In genomic region chr12:46794593-46795190, GRCh38 we compare ENCODE assay signal across 16 cellular contexts. TPM values are rescaled to one million over a fixed set of nuclear protein-coding genes. Genes with fewer than 3 reads are reported as not detected.
DNase-seq lines count a peak whose midpoint lies in the region; ATAC-seq and TF ChIP-seq lines count a peak whose summit lies in the region.
"Had no signal": no experiment of that assay in that cellular context is flagged by ENCODE, and none has a peak within 500 bp of the region (broad histone marks: within the 10 kb centered on the region; RNA-seq: fewer than 3 reads in every experiment).

No MANE protein-coding gene starts in this region.

- H3K9me3 Mint-ChIP-seq in natural killer cell treated with Interleukin-12 subunit alpha and Interleukin-12 subunit beta and Interleukin-15 and Interleukin-18, amount 100 ng/mL, for 72 hours: no peaks in the 10 kb centered on the region
- H3K9me3 Mint-ChIP-seq in natural killer cell: no peaks in the 10 kb centered on the region
- peaks cover 0 to 7% of the 10 kb centered on the region in 2 donors for H3K9me3 Mint-ChIP-seq in stimulated activated naive CD8-positive, alpha-beta T cell treated with anti-CD3 and anti-CD28 coated beads, Interleukin-15, amount 100 ng/mL, for 72 hours

- peak; percentile 69 to 88 for ATAC-seq in natural killer cell treated with Interleukin-12 subunit alpha and Interleukin-12 subunit beta and Interleukin-15 and Interleukin-18, amount 100 ng/mL, for 72 hours
- no peak for ATAC-seq in natural killer cell
- ATAC-seq in GM21515 (IDR thresholded peaks at IDR 0.05; ENCODE audit: unreplicated experiment): peak; percentile 75
- ATAC-seq in HG03095 (IDR thresholded peaks at IDR 0.05; ENCODE audit: unreplicated experiment): peak; percentile 80
- peak; percentile 76 for ATAC-seq in stimulated activated naive CD8-positive, alpha-beta T cell treated with anti-CD3 and anti-CD28 coated beads, Interleukin-15, amount 100 ng/mL, for 72 hours
- ATAC-seq: lower lobe of right lung, Panc1 had no signal

- no peaks in the 10 kb centered on the region for H3K36me3 Mint-ChIP-seq in natural killer cell treated with Interleukin-12 subunit alpha and Interleukin-12 subunit beta and Interleukin-15 and Interleukin-18, amount 100 ng/mL, for 72 hours
- no peaks in the 10 kb centered on the region for H3K36me3 Mint-ChIP-seq in natural killer cell

- H3K4me1 ChIP-seq in right atrium auricular region: no peaks in the 10 kb centered on the region
- H3K4me1 ChIP-seq: lower lobe of right lung had no signal

- TF ChIP-seq CTCF in natural killer cell (IDR thresholded peaks at IDR 0.05) (no peak), right atrium auricular region (IDR thresholded peaks at IDR 0.05) (no peak)

- H3K4me3 Mint-ChIP-seq in natural killer cell treated with Interleukin-12 subunit alpha and Interleukin-12 subunit beta and Interleukin-15 and Interleukin-18, amount 100 ng/mL, for 72 hours: peak overlapping the region; percentile 16
- no peak overlapping the region for H3K4me3 Mint-ChIP-seq in natural killer cell
- no peak overlapping the region for H3K4me3 Mint-ChIP-seq in stimulated activated naive CD8-positive, alpha-beta T cell treated with anti-CD3 and anti-CD28 coated beads, Interleukin-15, amount 100 ng/mL, for 72 hours
- H3K4me3 Mint-ChIP-seq: B cell had no signal

- no peak overlapping the region for H3K4me3 ChIP-seq in right atrium auricular region
- H3K4me3 ChIP-seq: hepatocyte, lower lobe of right lung, MG63 had no signal

- peaks cover 0 to 13% of the 10 kb centered on the region in 2 donors for H3K4me1 Mint-ChIP-seq in natural killer cell treated with Interleukin-12 subunit alpha and Interleukin-12 subunit beta and Interleukin-15 and Interleukin-18, amount 100 ng/mL, for 72 hours (ENCODE audit: low read depth in 2 of 2)
- H3K4me1 Mint-ChIP-seq in natural killer cell: no peaks in the 10 kb centered on the region
- peaks cover 7% of the 10 kb centered on the region for H3K4me1 Mint-ChIP-seq in stimulated activated naive CD8-positive, alpha-beta T cell treated with anti-CD3 and anti-CD28 coated beads, Interleukin-15, amount 100 ng/mL, for 72 hours
- H3K4me1 Mint-ChIP-seq: B cell had no signal

- H3K27me3 ChIP-seq in right atrium auricular region: no peaks in the 10 kb centered on the region
- H3K27me3 ChIP-seq: hepatocyte, MG63 had no signal

- H3K27ac ChIP-seq in right atrium auricular region: no peak overlapping the region
- H3K27ac ChIP-seq: hepatocyte, lower lobe of right lung had no signal

- H3K9me3 ChIP-seq in right atrium auricular region: no peaks in the 10 kb centered on the region
- H3K9me3 ChIP-seq: lower lobe of right lung had no signal

- intact Hi-C loops in natural killer cell (cut with micrococcal nuclease): no loop called here

- no peak for DNase-seq in natural killer cell treated with Interleukin-12 subunit alpha and Interleukin-12 subunit beta and Interleukin-15 and Interleukin-18, amount 100 ng/mL, for 72 hours (ENCODE audit: low spot score)
- DNase-seq in natural killer cell: no peak
- DNase-seq in stimulated activated naive CD8-positive, alpha-beta T cell treated with anti-CD3 and anti-CD28 coated beads, Interleukin-15, amount 100 ng/mL, for 72 hours: no peak
- DNase-seq in germinal center (ENCODE audit: low spot score): no peak
- DNase-seq in DMS153 (lab: John Stamatoyannopoulos, UW): no peak
- DNase-seq in right atrium auricular region (ENCODE audit: low spot score): no peak
- DNase-seq: lower lobe of right lung, MG63, NCI-H2171, nucleus accumbens, T-helper 9 cell had no signal

- no peaks in the 10 kb centered on the region for H3K36me3 ChIP-seq in right atrium auricular region
- H3K36me3 ChIP-seq: lower lobe of right lung, MG63 had no signal

- H3K27ac Mint-ChIP-seq in natural killer cell treated with Interleukin-12 subunit alpha and Interleukin-12 subunit beta and Interleukin-15 and Interleukin-18, amount 100 ng/mL, for 72 hours: peak overlapping the region in 1 of 2 donors; percentile 29
- H3K27ac Mint-ChIP-seq in natural killer cell: no peak overlapping the region
- H3K27ac Mint-ChIP-seq in stimulated activated naive CD8-positive, alpha-beta T cell treated with anti-CD3 and anti-CD28 coated beads, Interleukin-15, amount 100 ng/mL, for 72 hours: peak overlapping the region; percentile 47 to 92
- H3K27ac Mint-ChIP-seq: B cell had no signal

- H3K27me3 Mint-ChIP-seq in natural killer cell treated with Interleukin-12 subunit alpha and Interleukin-12 subunit beta and Interleukin-15 and Interleukin-18, amount 100 ng/mL, for 72 hours: peaks cover 0 to 11% of the 10 kb centered on the region in 2 donors
- H3K27me3 Mint-ChIP-seq in natural killer cell (ENCODE audit: low read depth in 2 of 2): peaks cover 18 to 41% of the 10 kb centered on the region in 2 donors
- no peaks in the 10 kb centered on the region for H3K27me3 Mint-ChIP-seq in stimulated activated naive CD8-positive, alpha-beta T cell treated with anti-CD3 and anti-CD28 coated beads, Interleukin-15, amount 100 ng/mL, for 72 hours

RNA-seq across cellular contexts. Expression of gene SLC38A4, which starts 31.1 kb away (rescaled TPM):
- total RNA-seq in natural killer cell treated with Interleukin-12 subunit alpha and Interleukin-12 subunit beta and Interleukin-15 and Interleukin-18, amount 100 ng/mL, for 72 hours: not detected
- total RNA-seq in natural killer cell (not detected), right atrium auricular region (1 to 10 TPM in 1 of 2 donors, under 1 TPM in 1; 0.28 to 2.0 TPM)
- total RNA-seq: B cell had no signal

Comparison
In these comparisons a context has a peak if more than half of its experiments do, and no peak if none do; other contexts are left out.
1. ATAC-seq: peak in natural killer cell treated with Interleukin-12 subunit alpha and Interleukin-12 subunit beta and Interleukin-15 and Interleukin-18, amount 100 ng/mL, for 72 hours (2 of 2), GM21515 (single experiment), HG03095 (single experiment) and stimulated activated naive CD8-positive, alpha-beta T cell treated with anti-CD3 and anti-CD28 coated beads, Interleukin-15, amount 100 ng/mL, for 72 hours (single experiment); none in natural killer cell (0 of 3).
2. H3K27ac Mint-ChIP-seq: peak in stimulated activated naive CD8-positive, alpha-beta T cell treated with anti-CD3 and anti-CD28 coated beads, Interleukin-15, amount 100 ng/mL, for 72 hours (2 of 2); none in natural killer cell (0 of 2).